Comparison of ENCODE assay signal across 19 cellular contexts in the genomic region with DNA sequence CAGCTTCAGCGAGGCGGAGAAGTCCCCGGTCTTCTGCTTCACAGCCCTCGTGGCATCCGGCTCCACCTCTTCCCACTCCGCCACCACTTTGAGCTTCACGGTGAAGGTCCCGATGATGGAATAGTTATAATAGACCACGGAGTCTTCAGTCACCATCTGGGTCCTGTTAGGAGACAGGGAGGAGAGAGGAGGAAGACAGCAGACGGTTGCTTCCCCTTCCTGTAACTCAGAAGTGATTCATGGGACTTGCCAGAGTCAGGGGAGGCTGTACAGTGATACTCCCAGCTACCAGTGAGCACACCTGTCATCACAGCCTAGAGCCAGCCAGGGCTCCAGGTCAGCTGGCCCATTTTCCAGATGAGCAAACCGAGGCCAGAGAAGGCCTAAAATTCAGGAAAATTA. TPM values are rescaled to one million over a fixed set of nuclear protein-coding genes. Genes with fewer than 3 reads are reported as not detected.
A peak's percentile ranks its signal among the peaks of the same experiment; 100 is the strongest.
DNase-seq lines count a peak whose midpoint lies in the region; ATAC-seq, FAIRE-seq and TF ChIP-seq lines count a peak whose summit lies in the region.
"Had no signal": no experiment of that assay in that cellular context is flagged by ENCODE, and none has a peak within 500 bp of the region (broad histone marks: within the 10 kb centered on the region; RNA-seq: fewer than 3 reads in every experiment).

No MANE protein-coding gene starts in this region.

- H4K20me1 ChIP-seq in IMR-90 (ENCODE audit: insufficient read depth, low read length) (no peaks in the 10 kb centered on the region), H1 (replicated peaks in 1 of 2; ENCODE audit: control insufficient read depth in 1 of 2, insufficient read depth in 2 of 2, low read length in 2 of 2) (no peaks in the 10 kb centered on the region)
- H4K20me1 ChIP-seq: BLaER1 had no signal

- peaks cover 13% of the 10 kb centered on the region for H3K9me1 ChIP-seq in IMR-90 (ENCODE audit: insufficient read depth, low read length)

- H3K9me3 ChIP-seq in IMR-90 (ENCODE audit: control insufficient read depth, insufficient read depth, low read length): no peaks in the 10 kb centered on the region
- no peaks in the 10 kb centered on the region for H3K9me3 ChIP-seq in H1 (ENCODE audit: insufficient read depth in 2 of 2, low read depth in 1 of 2, low read length in 1 of 2)
- no peaks in the 10 kb centered on the region for H3K9me3 ChIP-seq in uterus
- H3K9me3 ChIP-seq: BLaER1 had no signal

- POLR2A ChIA-PET in IMR-90 (lab: Charles Lee; ENCODE audit: unreplicated experiment): no interaction called here
- POLR2A ChIA-PET in H1 (lab: Charles Lee; ENCODE audit: partially characterized antibody): no interaction called here

- no peak overlapping the region for H4K8ac ChIP-seq in IMR-90 (ENCODE audit: low read depth in 2 of 2, low read length in 2 of 2)
- peak overlapping the region; percentile 62; the same call in 1 of the 2 replicates for H4K8ac ChIP-seq in H1 (ENCODE audit: extremely low read depth, insufficient read depth, low read length)

- intact Hi-C loops in IMR-90 (cut with micrococcal nuclease): no loop called here
- intact Hi-C loops in uterus (cut with DNase I; ENCODE audit: low total_unique reads): no loop called here

- H3K4me2 ChIP-seq in IMR-90 (ENCODE audit: low read depth, low read length) (no peak overlapping the region), H1 (ENCODE audit: insufficient read depth in 1 of 2, low read depth in 2 of 2, low read length in 2 of 2) (no peak overlapping the region)
- H3K4me2 ChIP-seq: BLaER1, PC-9 had no signal

- no peaks in the 10 kb centered on the region for H3K79me2 ChIP-seq in H1 (ENCODE audit: control insufficient read depth in 1 of 2, insufficient read depth in 2 of 2, low read length in 2 of 2)

- H3K23ac ChIP-seq in IMR-90 (ENCODE audit: low read depth, low read length) (no peak overlapping the region), H1 (ENCODE audit: insufficient read length) (no peak overlapping the region)

- H2BK20ac ChIP-seq in IMR-90 (ENCODE audit: low read depth, low read length) (no peak overlapping the region), H1 (ENCODE audit: low read length) (no peak overlapping the region)

- H3K56ac ChIP-seq in IMR-90 (ENCODE audit: extremely low read depth, insufficient read depth, low read length): no peak overlapping the region
- no peak overlapping the region for H3K56ac ChIP-seq in H1 (replicated peaks; ENCODE audit: insufficient read length, low read depth, low read length)

- peaks cover 15% of the 10 kb centered on the region for H3K4me1 ChIP-seq in IMR-90 (ENCODE audit: control insufficient read depth, insufficient read depth, low read length)
- H3K4me1 ChIP-seq in H1 (replicated peaks in 1 of 4; ENCODE audit: control insufficient read depth in 3 of 4, insufficient read depth in 4 of 4, low read length in 3 of 4): peaks cover 0 to 9% (median 6%) of the 10 kb centered on the region in 4 experiments; a peak in 5 of 7 replicates
- no peaks in the 10 kb centered on the region for H3K4me1 ChIP-seq in uterus

- no CpG with 5 or more reads among the region's 11 CpGs for WGBS in IMR-90 (ENCODE audit: extremely low coverage in 2 of 2, insufficient read length in 1 of 2), 2 experiments
- 92% methylated on average over 11 of the region's 11 CpGs; no CpG with 5 or more reads in 1 of the 2 experiments for WGBS in H1 (ENCODE audit: extremely low coverage in 1 of 2, insufficient coverage in 1 of 2, insufficient read length in 1 of 2, insufficient replicate concordance in 2 of 2, low coverage in 1 of 2, low lambda C conversion rate in 2 of 2, missing lambda C conversion rate in 1 of 2), 2 experiments

- no peak for TF ChIP-seq RAD21 in IMR-90 (IDR thresholded peaks at IDR 0.05; ENCODE audit: low read length)
- no peak for TF ChIP-seq RAD21 in H1 (IDR thresholded peaks at IDR 0.05 in 1 of 2, conservative IDR thresholded peaks at IDR 0.05 in 1 of 2; ENCODE audit: low read depth in 2 of 2, low read length in 2 of 2)

- no peaks in the 10 kb centered on the region for H3K23me2 ChIP-seq in H1 (ENCODE audit: low read depth, low read length)

- 0 out of 2 replicates have a peak overlapping the region, but pooled peaks have one; percentile 4 for H2BK12ac ChIP-seq in H1 (ENCODE audit: low read depth, low read length)

- H4K5ac ChIP-seq in IMR-90 (ENCODE audit: low read depth, low read length) (no peak overlapping the region), H1 (ENCODE audit: insufficient read length, low read depth, low read length) (no peak overlapping the region)

- H2AFZ ChIP-seq in IMR-90 (replicated peaks; ENCODE audit: low read length, poor library complexity): peak overlapping the region; percentile 47
- H2AFZ ChIP-seq in H1 (ENCODE audit: low read length): no peak overlapping the region
- H2AFZ ChIP-seq: PC-9 had no signal

- no peak overlapping the region for H4K91ac ChIP-seq in IMR-90 (ENCODE audit: insufficient read depth, low read depth, low read length)
- no peak overlapping the region for H4K91ac ChIP-seq in H1 (replicated peaks; ENCODE audit: insufficient read length, low read length)

- peak overlapping the region; percentile 45; the same call in 1 of the 2 replicates for H2AK5ac ChIP-seq in IMR-90 (ENCODE audit: low read depth, low read length)
- H2AK5ac ChIP-seq in H1 (ENCODE audit: low read depth, low read length): no peak overlapping the region

- BruUV-seq in IMR-90 (replicated peaks; lab: Mats Ljungman, UMichigan): no TSS peak

- no peak for TF ChIP-seq CTCF in IMR-90 (conservative IDR thresholded peaks at IDR 0.05; ENCODE audit: low read depth, low read length)
- TF ChIP-seq CTCF in H1 (IDR thresholded peaks at IDR 0.05; ENCODE audit: control extremely low read depth in 1 of 3, insufficient read depth in 1 of 3, low read depth in 1 of 3, low read length in 3 of 3): no peak
- TF ChIP-seq CTCF in uterus (IDR thresholded peaks at IDR 0.05): no peak

- dilution Hi-C loops in IMR-90 (cut with HindIII; ENCODE audit: low sequenced_read_pairs, unreplicated experiment): no loop called here

- H3K27ac ChIP-seq in IMR-90 (ENCODE audit: insufficient read depth, low read length) (no peak overlapping the region), H1 (ENCODE audit: low read depth, low read length) (no peak overlapping the region), uterus (no peak overlapping the region)
- H3K27ac ChIP-seq: BLaER1, PC-9 had no signal

- in situ Hi-C loops in IMR-90 (cut with MboI; ENCODE audit: low sequenced_read_pairs): no loop called here

- H3K14ac ChIP-seq in IMR-90 (replicated peaks; ENCODE audit: low read depth, low read length): no peak overlapping the region
- H3K14ac ChIP-seq in H1 (ENCODE audit: insufficient read length): no peak overlapping the region

- DNase-seq in ELR (ENCODE audit: low read depth) (peak; percentile 25), IMR-90 (peak; percentile 48), H1 (ENCODE audit: low read depth in 1 of 2, low spot score in 2 of 2) (no peak), left kidney (ENCODE audit: low read depth, low spot score) (peak; percentile 69), NCI-H510A treated with DMSO at 0.1 percent for 48 hours (lab: John Stamatoyannopoulos, UW) (no peak), GM12891 (ENCODE audit: insufficient read length, low spot score) (no peak), uterus (no peak)
- DNase-seq: CD8-positive, alpha-beta memory T cell; EL; HCEC 1CT; KG1; NCI-H1105; NCI-H1694 treated with DMSO at 0.1 percent for 48 hours; NCI-H748 treated with DMSO at 0.1 percent for 48 hours; PC-9; SHP77 had no signal

- H3K4ac ChIP-seq in IMR-90 (ENCODE audit: low read depth, low read length) (peak overlapping the region; percentile 64), H1 (replicated peaks; ENCODE audit: insufficient read length, low read depth, low read length) (no peak overlapping the region)

- H2BK5ac ChIP-seq in IMR-90 (ENCODE audit: low read depth, low read length, poor library complexity, severe bottlenecking) (no peak overlapping the region), H1 (ENCODE audit: low read depth, low read length) (no peak overlapping the region)

- H3K18ac ChIP-seq in IMR-90 (ENCODE audit: low read depth, low read length) (no peak overlapping the region), H1 (ENCODE audit: extremely low read depth, low read length) (no peak overlapping the region)

- no peak for TF ChIP-seq EP300 in H1 (IDR thresholded peaks at IDR 0.05; ENCODE audit: borderline replicate concordance in 1 of 2, low read depth in 2 of 2, low read length in 2 of 2)

- peak overlapping the region; percentile 91 for H2AK9ac ChIP-seq in IMR-90 (replicated peaks; ENCODE audit: low read depth, low read length, poor library complexity)

- H3K79me1 ChIP-seq in IMR-90 (ENCODE audit: low read depth in 1 of 2, low read length in 2 of 2): no peaks in the 10 kb centered on the region
- H3K79me1 ChIP-seq in H1 (ENCODE audit: low read depth, low read length): no peaks in the 10 kb centered on the region

- H3K9ac ChIP-seq in IMR-90 (ENCODE audit: low read depth, low read length): no peak overlapping the region
- H3K9ac ChIP-seq in H1 (replicated peaks in 1 of 4; ENCODE audit: extremely low read depth in 1 of 4, low read depth in 3 of 4, low read length in 3 of 4): no peak overlapping the region
- H3K9ac ChIP-seq: BLaER1 had no signal

- no peak overlapping the region for H3K4me3 ChIP-seq in IMR-90 (ENCODE audit: insufficient read depth, low read depth, low read length)
- H3K4me3 ChIP-seq in H1 (ENCODE audit: extremely low read depth in 1 of 4, insufficient read depth in 2 of 4, low read depth in 3 of 4, low read length in 4 of 4): no peak overlapping the region
- H3K4me3 ChIP-seq in uterus: no peak overlapping the region
- H3K4me3 ChIP-seq: BLaER1, PC-9 had no signal

- CTCF ChIA-PET in IMR-90 (lab: Yijun Ruan, JAX): no interaction called here
- CTCF ChIA-PET in H1 (lab: Charles Lee; ENCODE audit: partially characterized antibody): interaction anchor here (0.7 to 24.2 kb wide), 2 partner anchors 14 to 24 kb away, joined by 4 to 224 read pairs; no protein-coding TSS in a partner anchor

- peak overlapping the region; percentile 81 for H2BK120ac ChIP-seq in IMR-90 (ENCODE audit: low read depth, low read length)
- no peak overlapping the region for H2BK120ac ChIP-seq in H1 (replicated peaks; ENCODE audit: low read depth, low read length)

- H3K36me3 ChIP-seq in IMR-90 (ENCODE audit: control insufficient read depth, insufficient read depth, low read length): no peaks in the 10 kb centered on the region
- H3K36me3 ChIP-seq in H1 (ENCODE audit: control insufficient read depth in 2 of 4, insufficient read depth in 4 of 4, low read length in 3 of 4): no peaks in the 10 kb centered on the region
- no peaks in the 10 kb centered on the region for H3K36me3 ChIP-seq in uterus
- H3K36me3 ChIP-seq: BLaER1 had no signal

- H2BK15ac ChIP-seq in IMR-90 (ENCODE audit: low read depth, low read length) (no peak overlapping the region), H1 (ENCODE audit: low read length) (no peak overlapping the region)

- H3K27me3 ChIP-seq in IMR-90 (ENCODE audit: control insufficient read depth, insufficient read depth, low read length): no peaks in the 10 kb centered on the region
- H3K27me3 ChIP-seq in H1 (replicated peaks in 1 of 4; ENCODE audit: control insufficient read depth in 3 of 4, extremely low read depth in 1 of 4, insufficient read depth in 3 of 4, low read length in 3 of 4): no peaks in the 10 kb centered on the region; a peak in 1 of 7 replicates
- no peaks in the 10 kb centered on the region for H3K27me3 ChIP-seq in uterus
- H3K27me3 ChIP-seq: BLaER1 had no signal

- no peak for TF ChIP-seq POLR2A in IMR-90 (IDR thresholded peaks at IDR 0.05; ENCODE audit: low read depth, low read length)
- no peak for TF ChIP-seq POLR2A in H1 (IDR thresholded peaks at IDR 0.05; ENCODE audit: control extremely low read depth in 1 of 2, low read depth in 2 of 2, low read length in 2 of 2)
- TF ChIP-seq POLR2A in GM12891 (IDR thresholded peaks at IDR 0.05; ENCODE audit: low read depth, low read length): no peak
- TF ChIP-seq POLR2A in uterus (IDR thresholded peaks at IDR 0.05): no peak

- FAIRE-seq in H1 (lab: Jason Lieb, UNC) (no peak), GM12891 (lab: Jason Lieb, UNC) (no peak)
- FAIRE-seq: HTR-8/SVneo had no signal

- no peak for ATAC-seq in IMR-90 (ENCODE audit: low read depth)

RNA-seq across cellular contexts. Expression of gene TMEM130, which starts 13.8 kb away (rescaled TPM):
- total RNA-seq in IMR-90 (2012; rRNA removed) (1.1 and 1.4 TPM in 2 replicates), uterus (1 to 10 TPM in 2 of 4 donors, not detected in 2; 3.5 to 3.9 TPM)
- polyA plus RNA-seq in IMR-90 (2012; rRNA removed) (13.5 and 14.8 TPM in 2 replicates), H1 (2011; rRNA removed) (6.6 and 14.0 TPM in 2 replicates)
- 17.4 and 22.2 TPM in 2 replicates for polyA plus RNA-seq in IMR-90 (2012; cell fraction: cytosol; rRNA removed)
- 14.2 and 24.0 TPM in 2 replicates for polyA plus RNA-seq in IMR-90 (2012; cell fraction: nucleus; rRNA removed; ENCODE audit: low replicate concordance)
- 2.9 and 3.7 TPM in 2 replicates for total RNA-seq in H1 (2021; fragmentation: NEBNext Ultra II Directional; extraction: Animal tissue kit (Norgen Biotek cat#: 25700))
- 4.1 TPM for polyA plus RNA-seq in H1 (2011; cell fraction: cytosol; rRNA removed)
- polyA plus RNA-seq in H1 (2011; cell fraction: nucleus; rRNA removed): 6.3 TPM
- polyA plus RNA-seq in H1 (2012, experiment 1 of 2): 2.0 to 4.6 TPM (median 3.0 TPM) in 4 replicates
- 1.3 TPM for polyA plus RNA-seq in H1 (2012, experiment 2 of 2)
- polyA plus RNA-seq in H1 (2013, experiment 1 of 2): 4.0 TPM
- polyA plus RNA-seq in H1 (2013, experiment 2 of 2): 4.9 TPM
- 1.2 and 1.9 TPM in 2 replicates for polyA minus RNA-seq in H1 (2011; rRNA and poly(A)+ RNA removed)
- polyA minus RNA-seq in H1 (2011; cell fraction: cytosol; rRNA and poly(A)+ RNA removed): 4.0 TPM
- polyA minus RNA-seq in H1 (2011; cell fraction: nucleus; rRNA and poly(A)+ RNA removed): 1.1 TPM
- not detected for polyA plus RNA-seq in GM12891 (2012; ENCODE audit: low read depth, missing spikeins)
- total RNA-seq: CD8-positive, alpha-beta memory T cell; MCF 10A had no signal
- polyA plus RNA-seq: CD8-positive, alpha-beta memory T cell had no signal

RNA-seq across cellular contexts. Expression of gene TRRAP, which starts 22.3 kb away (rescaled TPM):
- total RNA-seq in IMR-90 (2012; rRNA removed) (12.5 TPM in 2 replicates), uterus (10 to 100 TPM; 19.7 to 62.3 (median 31.1) TPM)
- polyA plus RNA-seq in IMR-90 (2012; rRNA removed) (18.1 and 18.8 TPM in 2 replicates), H1 (2011; rRNA removed) (21.7 and 29.7 TPM in 2 replicates)
- 10.8 and 13.2 TPM in 2 replicates for polyA plus RNA-seq in IMR-90 (2012; cell fraction: cytosol; rRNA removed)
- 28.4 and 30.9 TPM in 2 replicates for polyA plus RNA-seq in IMR-90 (2012; cell fraction: nucleus; rRNA removed; ENCODE audit: low replicate concordance)
- 48.6 and 53.3 TPM in 2 replicates for total RNA-seq in H1 (2021; fragmentation: NEBNext Ultra II Directional; extraction: Animal tissue kit (Norgen Biotek cat#: 25700))
- 17.7 TPM for polyA plus RNA-seq in H1 (2011; cell fraction: cytosol; rRNA removed)
- polyA plus RNA-seq in H1 (2011; cell fraction: nucleus; rRNA removed): 52.9 TPM
- 24.3 to 29.8 TPM (median 26.7 TPM) in 4 replicates for polyA plus RNA-seq in H1 (2012, experiment 1 of 2)
- 4.2 TPM for polyA plus RNA-seq in H1 (2012, experiment 2 of 2)
- polyA plus RNA-seq in H1 (2013, experiment 1 of 2): 16.4 TPM
- 14.9 TPM for polyA plus RNA-seq in H1 (2013, experiment 2 of 2)
- 62.3 and 75.5 TPM in 2 replicates for polyA minus RNA-seq in H1 (2011; rRNA and poly(A)+ RNA removed)
- polyA minus RNA-seq in H1 (2011; cell fraction: cytosol; rRNA and poly(A)+ RNA removed): 47.8 TPM
- polyA minus RNA-seq in H1 (2011; cell fraction: nucleus; rRNA and poly(A)+ RNA removed): 65.2 TPM
- polyA plus RNA-seq in GM12891 (2012; ENCODE audit: low read depth, missing spikeins): 11.9 TPM

Comparison
In these comparisons a context has a peak if more than half of its experiments do, and no peak if none do; other contexts are left out.
1. DNase-seq: peak in ELR (single experiment), IMR-90 (single experiment) and left kidney (single experiment); none in H1 (0 of 2), NCI-H510A treated with DMSO at 0.1 percent for 48 hours (single experiment), GM12891 (single experiment) and uterus (0 of 2).